ENCODE assay signal across 24 cellular contexts in genomic region chr11:70906101-70906500, GRCh38.
"Had no signal": no experiment of that assay in that cellular context is flagged by ENCODE, and none has a peak within 500 bp of the region (broad histone marks: within the 10 kb centered on the region; RNA-seq: fewer than 3 reads in every experiment).

No MANE protein-coding gene starts in this region.

- H3K27me3 ChIP-seq: left lung, ovary, right lobe of liver, transverse colon, vagina had no signal

- H3K9me3 ChIP-seq: left lung, right lobe of liver, suprapubic skin, transverse colon, vagina had no signal

- H3K4me1 Mint-ChIP-seq: natural killer cell had no signal

- H3K36me3 Mint-ChIP-seq: natural killer cell had no signal

- DNase-seq: cerebellar nuclear complex; cortex of kidney; effector CD4-positive, alpha-beta T cell; hypothalamus; left lung; natural killer cell; nucleus accumbens; ovary; posterior cingulate gyrus; retina; small intestine; stimulated activated CD4-positive, alpha-beta T cell treated with anti-CD3 and anti-CD28 coated beads, Interleukin-12 subunit alpha, Interleukin-12 subunit beta, amount 100 ng/mL, for 4 hours; stimulated activated CD4-positive, alpha-beta T cell treated with anti-CD3 and anti-CD28 coated beads, Interleukin-1b, Interleukin-23, amount 100 ng/mL, for 48 hours; stimulated activated CD4-positive, alpha-beta T cell treated with anti-CD3 and anti-CD28 coated beads, Interleukin-4, amount 100 ng/mL, for 1 hour; stimulated activated CD8-positive, alpha-beta memory T cell treated with anti-CD3 and anti-CD28 coated beads, Interleukin-4, amount 100 ng/mL, for 48 hours; stimulated activated naive CD4-positive, alpha-beta T cell; stimulated activated naive CD8-positive, alpha-beta T cell treated with anti-CD3 and anti-CD28 coated beads, Interleukin-15, amount 100 ng/mL, for 72 hours; transverse colon had no signal

- H3K4me3 ChIP-seq: left lung, ovary, right lobe of liver, suprapubic skin, transverse colon, vagina had no signal

- FAIRE-seq: frontal cortex, keratinocyte, small intestine had no signal

- H3K27ac ChIP-seq: left lung, ovary, right lobe of liver, suprapubic skin, transverse colon, vagina had no signal

- H3K4me1 ChIP-seq: left lung, right lobe of liver, suprapubic skin, vagina had no signal

- H3K4me3 Mint-ChIP-seq: natural killer cell; neural crest cell; stimulated activated naive CD8-positive, alpha-beta T cell treated with anti-CD3 and anti-CD28 coated beads, Interleukin-15, amount 100 ng/mL, for 72 hours had no signal

- H3K9me3 Mint-ChIP-seq: natural killer cell, neural crest cell had no signal

- H3K27ac Mint-ChIP-seq: natural killer cell; stimulated activated naive CD8-positive, alpha-beta T cell treated with anti-CD3 and anti-CD28 coated beads, Interleukin-15, amount 100 ng/mL, for 72 hours had no signal

- H3K36me3 ChIP-seq: left lung, ovary, right lobe of liver, suprapubic skin, transverse colon, vagina had no signal
